In genomic region chr19:45781282-45782161, GRCh38 we compare ENCODE assay signal across 8 cellular contexts.
A peak's percentile ranks its signal among the peaks of the same experiment; 100 is the strongest.
DNase-seq lines count a peak whose midpoint lies in the region; ATAC-seq and TF ChIP-seq lines count a peak whose summit lies in the region.

No MANE protein-coding gene starts in this region.

- peaks cover 38% of the 10 kb centered on the region for H3K27me3 Mint-ChIP-seq in activated T-cell treated with anti-CD3 and anti-CD28 coated beads, Interleukin-2, amount 50 U/mL, for 24 hours

- no peaks in the 10 kb centered on the region for H3K9me3 Mint-ChIP-seq in activated T-cell treated with anti-CD3 and anti-CD28 coated beads, Interleukin-2, amount 50 U/mL, for 24 hours

- H3K36me3 Mint-ChIP-seq in activated T-cell treated with anti-CD3 and anti-CD28 coated beads, Interleukin-2, amount 50 U/mL, for 24 hours (ENCODE audit: low read depth) = peaks cover 38% of the 10 kb centered on the region

- TF ChIP-seq CTCF in AG09309 (IDR thresholded peaks at IDR 0.05; ENCODE audit: control insufficient read depth, insufficient read depth, low read depth, low read length, missing control alignments) (no peak), brain microvascular endothelial cell (IDR thresholded peaks at IDR 0.05; ENCODE audit: low read depth, low read length, missing control alignments) (no peak)

- in situ Hi-C loops in brain microvascular endothelial cell (cut with HindIII; ENCODE audit: low pct_ligation_motif_present, low sequenced_read_pairs) = no loop called here

- no peaks in the 10 kb centered on the region for H3K9me3 ChIP-seq in muscle layer of duodenum (ENCODE audit: control insufficient read depth in 1 of 2, low read length in 2 of 2)

- H3K4me1 Mint-ChIP-seq in activated T-cell treated with anti-CD3 and anti-CD28 coated beads, Interleukin-2, amount 50 U/mL, for 24 hours (ENCODE audit: low read depth) = peaks cover 20% of the 10 kb centered on the region

- no peak for ATAC-seq in HG02884 (IDR thresholded peaks at IDR 0.05; ENCODE audit: unreplicated experiment)
- ATAC-seq in HG03045 (IDR thresholded peaks at IDR 0.05; ENCODE audit: unreplicated experiment) = no peak

- H3K27ac ChIP-seq in brain microvascular endothelial cell (no peak overlapping the region), muscle layer of duodenum (ENCODE audit: low read length) (peak overlapping the region; percentile 37)

- DNase-seq in AG09309 (ENCODE audit: low read depth) = no peak
- peak; percentile 16 for DNase-seq in NCI-H1694 treated with DMSO at 0.1 percent for 48 hours (lab: John Stamatoyannopoulos, UW)
- no peak for DNase-seq in brain microvascular endothelial cell
- DNase-seq in DMS114 treated with DMSO at 0.1 percent for 48 hours (lab: John Stamatoyannopoulos, UW; ENCODE audit: unreplicated experiment) = no peak
- DNase-seq in activated T-cell treated with anti-CD3 and anti-CD28 coated beads, Interleukin-2, amount 50 U/mL, for 24 hours = no peak

- H3K27ac Mint-ChIP-seq in activated T-cell treated with anti-CD3 and anti-CD28 coated beads, Interleukin-2, amount 50 U/mL, for 24 hours = no peak overlapping the region

- peaks cover 50% of the 10 kb centered on the region for H3K36me3 ChIP-seq in brain microvascular endothelial cell (replicated peaks)
- peaks cover 14 to 28% of the 10 kb centered on the region in 2 donors for H3K36me3 ChIP-seq in muscle layer of duodenum (ENCODE audit: control insufficient read depth in 1 of 2, insufficient read depth in 2 of 2, low read length in 2 of 2)

- no peaks in the 10 kb centered on the region for H3K27me3 ChIP-seq in brain microvascular endothelial cell (replicated peaks)
- H3K27me3 ChIP-seq in muscle layer of duodenum (ENCODE audit: low read depth, low read length) = no peaks in the 10 kb centered on the region

- no peak overlapping the region for H3K4me3 Mint-ChIP-seq in activated T-cell treated with anti-CD3 and anti-CD28 coated beads, Interleukin-2, amount 50 U/mL, for 24 hours

- H3K4me3 ChIP-seq in AG09309 (ENCODE audit: control insufficient read depth, low read depth, low read length) = peak overlapping the region; percentile 72
- peak overlapping the region; percentile 37 for H3K4me3 ChIP-seq in brain microvascular endothelial cell (ENCODE audit: low read depth, low read length)
- H3K4me3 ChIP-seq in muscle layer of duodenum (ENCODE audit: low read depth in 1 of 2, low read length in 2 of 2) = peak overlapping the region; percentile 62 to 81

- peaks cover 8 to 44% of the 10 kb centered on the region in 2 donors for H3K4me1 ChIP-seq in muscle layer of duodenum (ENCODE audit: control insufficient read depth in 1 of 2, insufficient read depth in 2 of 2, low read length in 2 of 2)
